Comparison of ENCODE assay signal across 8 cellular contexts in the genomic region with DNA sequence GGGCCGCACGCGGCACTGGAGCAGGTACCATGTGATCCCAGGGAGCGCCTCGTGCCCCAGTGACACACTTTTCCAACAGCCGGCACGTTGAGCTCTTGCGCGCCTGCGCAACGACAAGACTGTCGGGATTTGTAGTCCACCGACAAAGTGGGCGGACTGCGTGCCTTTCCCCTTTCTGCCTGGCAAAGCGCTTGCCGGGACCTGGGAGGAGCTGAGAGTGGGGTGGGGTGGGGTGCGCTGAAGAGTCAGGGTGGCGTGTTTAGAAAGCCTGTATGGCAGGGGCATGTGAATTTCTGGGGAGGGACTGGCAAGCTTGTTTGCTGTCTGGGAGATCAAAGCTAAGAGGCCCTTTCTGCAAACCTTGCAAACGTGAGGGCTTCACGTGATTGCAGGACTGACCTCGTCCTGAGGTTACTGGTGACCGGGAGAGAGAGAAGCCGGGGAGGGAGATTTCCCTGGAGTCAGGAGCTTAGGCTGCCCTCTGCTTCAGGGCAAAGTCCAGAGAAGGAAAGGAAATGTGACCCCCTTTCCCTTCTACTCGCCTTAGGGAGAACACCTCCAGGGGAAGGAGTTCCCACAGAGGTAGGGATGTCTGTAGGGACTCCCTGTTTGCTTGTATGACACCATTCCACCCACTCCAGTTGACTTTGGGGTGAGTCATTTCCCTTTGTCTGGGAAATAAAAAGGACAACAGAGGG. TPM values are rescaled to one million over a fixed set of nuclear protein-coding genes. Genes with fewer than 3 reads are reported as not detected.
A peak's percentile ranks its signal among the peaks of the same experiment; 100 is the strongest.
DNase-seq lines count a peak whose midpoint lies in the region; ATAC-seq, FAIRE-seq and TF ChIP-seq lines count a peak whose summit lies in the region.

No MANE protein-coding gene starts in this region.

- TF ChIP-seq CTCF in astrocyte (IDR thresholded peaks at IDR 0.05; ENCODE audit: insufficient read depth, low read depth, low read length) (no peak), prostate gland (IDR thresholded peaks at IDR 0.05) (peak in 1 of 4 experiments; percentile 25), upper lobe of right lung (IDR thresholded peaks at IDR 0.05) (no peak)

- peaks cover 14% of the 10 kb centered on the region for H3K36me3 Mint-ChIP-seq in astrocyte (ENCODE audit: low read depth, unreplicated experiment)

- H3K27ac Mint-ChIP-seq in astrocyte (ENCODE audit: unreplicated experiment): peak overlapping the region; percentile 94

- H3K27me3 ChIP-seq in astrocyte (ENCODE audit: insufficient read depth, low read length) (no peaks in the 10 kb centered on the region), right cardiac atrium (ENCODE audit: control insufficient read depth, insufficient read depth) (no peaks in the 10 kb centered on the region), prostate gland (replicated peaks; ENCODE audit: insufficient read depth) (no peaks in the 10 kb centered on the region), upper lobe of right lung (no peaks in the 10 kb centered on the region)

- peak overlapping the region; percentile 74 for H3K4me3 ChIP-seq in astrocyte (ENCODE audit: insufficient read depth, low read depth, low read length)
- H3K4me3 ChIP-seq in right cardiac atrium (ENCODE audit: low read length): peak overlapping the region; percentile 81
- peak overlapping the region; percentile 54 to 65 for H3K4me3 ChIP-seq in prostate gland
- peak overlapping the region; percentile 86 for H3K4me3 ChIP-seq in upper lobe of right lung

- peak overlapping the region; percentile 91 for H3K4me2 ChIP-seq in astrocyte (ENCODE audit: low read length)

- ATAC-seq in right cardiac atrium (peak; percentile 70 to 77), upper lobe of right lung (peak; percentile 73)

- H4K20me1 ChIP-seq in astrocyte (ENCODE audit: insufficient read depth, low read length): no peaks in the 10 kb centered on the region

- intact Hi-C loops in right cardiac atrium (cut with DNase I) (no loop called here), prostate gland (cut with DNase I) (no loop called here), upper lobe of right lung (cut with DNase I) (no loop called here)

- H3K27ac ChIP-seq in astrocyte (ENCODE audit: low read depth, low read length) (peak overlapping the region; percentile 96), right cardiac atrium (ENCODE audit: low read length) (peak overlapping the region; percentile 98), prostate gland (peak overlapping the region; percentile 88 to 95), upper lobe of right lung (peak overlapping the region; percentile 95)

- H3K9me3 Mint-ChIP-seq in astrocyte (ENCODE audit: unreplicated experiment): no peaks in the 10 kb centered on the region

- peak overlapping the region; percentile 89 for H3K9ac ChIP-seq in astrocyte (ENCODE audit: low read length)

- peak overlapping the region; percentile 97 for H3K4me3 Mint-ChIP-seq in astrocyte (ENCODE audit: unreplicated experiment)

- H3K79me2 ChIP-seq in astrocyte (ENCODE audit: insufficient read depth, low read length): peaks cover 17% of the 10 kb centered on the region

- H2AFZ ChIP-seq in astrocyte (ENCODE audit: low read depth, low read length): peak overlapping the region; percentile 42

- H3K9me3 ChIP-seq in astrocyte (ENCODE audit: insufficient read depth, low read depth, low read length): no peaks in the 10 kb centered on the region
- no peaks in the 10 kb centered on the region for H3K9me3 ChIP-seq in right cardiac atrium (ENCODE audit: control insufficient read depth, low read length)
- H3K9me3 ChIP-seq in prostate gland: no peaks in the 10 kb centered on the region
- no peaks in the 10 kb centered on the region for H3K9me3 ChIP-seq in upper lobe of right lung

- H3K4me1 ChIP-seq in astrocyte (ENCODE audit: insufficient read depth, low read length) (peaks cover 34% of the 10 kb centered on the region), right cardiac atrium (ENCODE audit: control insufficient read depth, insufficient read depth, low read length) (peaks cover 41% of the 10 kb centered on the region), prostate gland (replicated peaks) (no peaks in the 10 kb centered on the region), upper lobe of right lung (peaks cover 76% of the 10 kb centered on the region)

- peaks cover 3% of the 10 kb centered on the region for H3K27me3 Mint-ChIP-seq in astrocyte (ENCODE audit: low read depth, unreplicated experiment)

- peaks cover 46% of the 10 kb centered on the region for H3K4me1 Mint-ChIP-seq in astrocyte (ENCODE audit: low read depth, unreplicated experiment)

- DNase-seq in C1 segment of cervical spinal cord (lab: John Stamatoyannopoulos, UW) (peak; percentile 83 to 99 (median 95)), GOT3 (lab: John Stamatoyannopoulos, UW) (peak; percentile 95), NCI-H2081 (lab: John Stamatoyannopoulos, UW) (peak; percentile 97 to 98), T-helper 9 cell (peak; percentile 83), astrocyte (ENCODE audit: low read depth) (peak; percentile 93), right cardiac atrium (peak; percentile 99 to 100 (median 100)), prostate gland (ENCODE audit: low spot score) (peak; percentile 99), upper lobe of right lung (peak; percentile 99)

- TF ChIP-seq POLR2A in prostate gland (IDR thresholded peaks at IDR 0.05): peak; percentile 13

- under 1% methylated on average over 25 of the region's 25 CpGs for WGBS in right cardiac atrium
- under 1% methylated on average over 25 of the region's 25 CpGs for WGBS in prostate gland

- H3K36me3 ChIP-seq in astrocyte (ENCODE audit: insufficient read depth, low read length) (no peaks in the 10 kb centered on the region), prostate gland (peaks cover 0 to 5% of the 10 kb centered on the region in 2 donors), upper lobe of right lung (peaks cover 16% of the 10 kb centered on the region)

- peak; percentile 50 for FAIRE-seq in astrocyte (lab: Jason Lieb, UNC)

RNA-seq across cellular contexts. Expression of gene NR1D1, which starts 0.4 kb away (rescaled TPM):
- total RNA-seq in astrocyte: 8.7 and 10.1 TPM in 2 replicates
- 10 to 100 TPM; 10.2 to 25.1 (median 18.8) TPM for total RNA-seq in right cardiac atrium
- 12.3 TPM for polyA plus RNA-seq in right cardiac atrium
- total RNA-seq in prostate gland: 10 to 100 TPM; 10.7 to 35.2 TPM
- total RNA-seq in upper lobe of right lung: 24.9 TPM

RNA-seq across cellular contexts. Expression of gene MSL1, which starts 21.0 kb away (rescaled TPM):
- total RNA-seq in astrocyte (81.9 and 83.3 TPM in 2 replicates), right cardiac atrium (10 to 100 TPM; 53.6 to 57.3 (median 55.2) TPM), prostate gland (100 to 1,000 TPM in 1 of 2 donors, 10 to 100 TPM in 1; 77.0 to 112 TPM), upper lobe of right lung (84.4 TPM)
- 44.8 TPM for polyA plus RNA-seq in right cardiac atrium

RNA-seq across cellular contexts. Expression of gene THRA, which starts 38.1 kb away (rescaled TPM):
- total RNA-seq in astrocyte (16.7 and 20.4 TPM in 2 replicates), right cardiac atrium (10 to 100 TPM; 80.6 to 99.5 (median 95.9) TPM), prostate gland (10 to 100 TPM; 35.2 to 79.8 TPM), upper lobe of right lung (55.6 TPM)
- 73.3 TPM for polyA plus RNA-seq in right cardiac atrium

RNA-seq across cellular contexts. Expression of gene CASC3, which starts 39.5 kb away (rescaled TPM):
- total RNA-seq in astrocyte (55.0 and 56.1 TPM in 2 replicates), right cardiac atrium (10 to 100 TPM; 50.2 to 56.7 (median 50.7) TPM), prostate gland (10 to 100 TPM; 59.8 to 94.3 TPM), upper lobe of right lung (106 TPM)
- polyA plus RNA-seq in right cardiac atrium: 23.4 TPM

RNA-seq across cellular contexts. Expression of gene MED24, which starts 46.6 kb away (rescaled TPM):
- total RNA-seq in astrocyte (49.2 and 56.4 TPM in 2 replicates), right cardiac atrium (10 to 100 TPM; 54.3 to 60.5 (median 54.7) TPM), prostate gland (100 to 1,000 TPM in 1 of 2 donors, 10 to 100 TPM in 1; 55.2 to 167 TPM), upper lobe of right lung (81.3 TPM)
- polyA plus RNA-seq in right cardiac atrium: 45.1 TPM

Comparison
In these comparisons a context has a peak if more than half of its experiments do, and no peak if none do; other contexts are left out.
1. Peak in every context shown above with its lines: DNase-seq, ATAC-seq, H3K4me3 ChIP-seq and H3K27ac ChIP-seq.